Comparison of ENCODE assay signal across 8 cellular contexts in the genomic region with DNA sequence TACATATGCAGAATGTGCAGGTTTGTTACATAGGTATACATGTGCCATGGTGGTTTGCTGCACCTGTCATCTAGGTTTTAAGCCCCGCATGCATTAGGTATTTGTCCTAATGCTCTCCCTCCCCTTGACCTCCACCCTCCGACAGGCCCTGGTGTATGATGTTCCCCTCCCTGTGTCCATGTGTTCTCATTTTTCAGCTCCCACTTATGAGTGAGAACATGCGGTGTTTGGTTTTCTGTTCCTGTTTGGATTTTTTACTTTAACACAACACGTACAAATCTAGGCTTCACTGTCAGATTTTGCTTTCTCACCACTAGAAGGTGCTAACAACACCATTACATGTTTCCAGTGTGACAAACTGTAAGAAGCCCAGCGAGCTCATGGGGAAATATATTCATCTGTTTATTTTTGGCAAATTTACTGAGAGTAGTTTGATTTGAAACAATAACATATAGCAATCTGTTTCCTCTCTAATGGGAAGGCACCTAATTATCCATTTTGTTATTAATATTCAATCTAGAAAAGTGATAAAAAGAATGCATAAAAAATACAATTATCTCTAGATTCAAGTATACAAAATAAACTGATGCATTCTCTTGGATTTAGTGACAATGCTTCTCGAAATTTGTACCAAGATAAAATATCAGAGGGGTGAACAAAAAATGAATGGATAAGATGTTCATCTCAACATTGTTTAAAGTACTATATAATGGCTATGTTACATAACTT. TPM values are rescaled to one million over a fixed set of nuclear protein-coding genes. Genes with fewer than 3 reads are reported as not detected.
A peak's percentile ranks its signal among the peaks of the same experiment; 100 is the strongest.
DNase-seq lines count a peak whose midpoint lies in the region; ATAC-seq, FAIRE-seq and TF ChIP-seq lines count a peak whose summit lies in the region.

No MANE protein-coding gene starts in this region.

- dilution Hi-C loops in keratinocyte (cut with MboI; ENCODE audit: extremely low pct_ligation_motif_present, low sequenced_read_pairs), result no loop called here

- peak; percentile 50 for FAIRE-seq in astrocyte (lab: Jason Lieb, UNC)
- no peak for FAIRE-seq in keratinocyte (lab: Jason Lieb, UNC)

- H3K9ac ChIP-seq in astrocyte (ENCODE audit: low read length) (no peak overlapping the region), keratinocyte (ENCODE audit: control insufficient read depth, extremely low read depth, insufficient read depth, low read length) (no peak overlapping the region)

- H3K79me2 ChIP-seq in astrocyte (ENCODE audit: insufficient read depth, low read length), result no peaks in the 10 kb centered on the region
- no peaks in the 10 kb centered on the region for H3K79me2 ChIP-seq in keratinocyte (ENCODE audit: control insufficient read depth, insufficient read depth, low read length)

- H3K36me3 ChIP-seq in astrocyte (ENCODE audit: insufficient read depth, low read length) (no peaks in the 10 kb centered on the region), keratinocyte (ENCODE audit: control insufficient read depth in 2 of 2, extremely low read depth in 1 of 2, insufficient read depth in 2 of 2, low read length in 2 of 2) (no peaks in the 10 kb centered on the region)

- H2AFZ ChIP-seq in astrocyte (ENCODE audit: low read depth, low read length), result no peak overlapping the region
- H2AFZ ChIP-seq in keratinocyte (ENCODE audit: control insufficient read depth, low read length), result no peak overlapping the region

- peak overlapping the region; percentile 68 for H3K27ac Mint-ChIP-seq in CD4-positive, alpha-beta T cell
- H3K27ac Mint-ChIP-seq in astrocyte (ENCODE audit: unreplicated experiment), result no peak overlapping the region
- peak overlapping the region; percentile 4 for H3K27ac Mint-ChIP-seq in type B pancreatic cell

- peak; percentile 92 for TF ChIP-seq CTCF in CD4-positive, alpha-beta T cell (IDR thresholded peaks at IDR 0.05)
- TF ChIP-seq CTCF in astrocyte (IDR thresholded peaks at IDR 0.05; ENCODE audit: insufficient read depth, low read depth, low read length) (peak; percentile 75), keratinocyte (optimal IDR thresholded peaks at IDR 0.05 in 1 of 3, IDR thresholded peaks at IDR 0.05 in 1 of 3, conservative IDR thresholded peaks at IDR 0.05 in 1 of 3; ENCODE audit: extremely low read depth in 1 of 3, insufficient read depth in 2 of 3, low read length in 3 of 3) (peak; percentile 46 to 73 (median 63)), type B pancreatic cell (conservative IDR thresholded peaks at IDR 0.05) (peak; percentile 78)

- POLR2A ChIA-PET in CD4-positive, alpha-beta T cell (lab: Charles Lee), result interaction anchor here (0.7 to 9.4 kb wide), 14 partner anchors 12 to 319 kb away, joined by 3 to 156 read pairs (median 4); a partner anchor contains a TSS

- intact Hi-C loops in CD4-positive, alpha-beta T cell (cut with DNase I, micrococcal nuclease), result loop anchor here in 1 of 2 experiments (1.0 to 2.0 kb wide), 2 partner anchors 23 to 53 kb away; a partner anchor contains a TSS

- DNase-seq in CD4-positive, alpha-beta T cell, result peak in 1 of 10 experiments; percentile 8
- DNase-seq in NCI-H460 (ENCODE audit: extremely low read depth, low read depth) (peak; percentile 40), astrocyte (ENCODE audit: low read depth) (no peak), keratinocyte (ENCODE audit: low read depth, low spot score) (no peak), type B pancreatic cell (ENCODE audit: extremely low spot score, unreplicated experiment) (no peak)
- no peak for DNase-seq in activated CD4-positive, alpha-beta T cell treated with anti-CD3 and anti-CD28 coated beads for 1 hour

- H3K4me2 ChIP-seq in astrocyte (ENCODE audit: low read length) (peak overlapping the region; percentile 28), keratinocyte (ENCODE audit: control insufficient read depth, extremely low read depth, insufficient read depth, low read depth, low read length) (peak overlapping the region; percentile 40)

- peak overlapping the region; percentile 82 for H3K4me3 Mint-ChIP-seq in CD4-positive, alpha-beta T cell
- peak overlapping the region; percentile 4 for H3K4me3 Mint-ChIP-seq in astrocyte (ENCODE audit: unreplicated experiment)
- H3K4me3 Mint-ChIP-seq in type B pancreatic cell, result no peak overlapping the region

- H3K4me3 ChIP-seq in astrocyte (ENCODE audit: insufficient read depth, low read depth, low read length) (no peak overlapping the region), keratinocyte (ENCODE audit: control insufficient read depth in 2 of 3, extremely low read depth in 1 of 3, insufficient read depth in 2 of 3, low read depth in 1 of 3, low read length in 3 of 3) (no peak overlapping the region)

- H3K27me3 Mint-ChIP-seq in CD4-positive, alpha-beta T cell, result no peaks in the 10 kb centered on the region
- H3K27me3 Mint-ChIP-seq in astrocyte (ENCODE audit: low read depth, unreplicated experiment), result no peaks in the 10 kb centered on the region
- no peaks in the 10 kb centered on the region for H3K27me3 Mint-ChIP-seq in type B pancreatic cell

- CTCF ChIA-PET in CD4-positive, alpha-beta T cell (lab: Charles Lee), result interaction anchor here (0.6 to 4.3 kb wide), 28 partner anchors 10 to 372 kb away, joined by 3 to 185 read pairs (median 4); a partner anchor contains a TSS

- no peaks in the 10 kb centered on the region for H3K9me3 ChIP-seq in CD4-positive, alpha-beta T cell (ENCODE audit: control insufficient read depth, low read length)
- H3K9me3 ChIP-seq in astrocyte (ENCODE audit: insufficient read depth, low read depth, low read length), result no peaks in the 10 kb centered on the region
- no peaks in the 10 kb centered on the region for H3K9me3 ChIP-seq in keratinocyte (ENCODE audit: control insufficient read depth, low read depth, low read length)

- no peaks in the 10 kb centered on the region for H3K27me3 ChIP-seq in CD4-positive, alpha-beta T cell (ENCODE audit: control insufficient read depth, insufficient read depth, low read length)
- H3K27me3 ChIP-seq in astrocyte (ENCODE audit: insufficient read depth, low read length) (no peaks in the 10 kb centered on the region), keratinocyte (ENCODE audit: control insufficient read depth, extremely low read depth, insufficient read depth, low read length) (no peaks in the 10 kb centered on the region)

- H3K4me1 Mint-ChIP-seq in CD4-positive, alpha-beta T cell (ENCODE audit: low read depth), result peaks cover 36% of the 10 kb centered on the region
- peaks cover 9% of the 10 kb centered on the region for H3K4me1 Mint-ChIP-seq in astrocyte (ENCODE audit: low read depth, unreplicated experiment)
- H3K4me1 Mint-ChIP-seq in type B pancreatic cell (ENCODE audit: unreplicated experiment), result peaks cover 4% of the 10 kb centered on the region

- no peaks in the 10 kb centered on the region for H3K9me1 ChIP-seq in keratinocyte (ENCODE audit: control insufficient read depth, extremely low read depth, insufficient read depth, low read length)

- peaks cover 6% of the 10 kb centered on the region for H3K4me1 ChIP-seq in astrocyte (ENCODE audit: insufficient read depth, low read length)
- H3K4me1 ChIP-seq in keratinocyte (ENCODE audit: control insufficient read depth, extremely low read depth, insufficient read depth, low read length), result peaks cover 4% of the 10 kb centered on the region

- H3K9me3 Mint-ChIP-seq in CD4-positive, alpha-beta T cell, result no peaks in the 10 kb centered on the region
- no peaks in the 10 kb centered on the region for H3K9me3 Mint-ChIP-seq in astrocyte (ENCODE audit: unreplicated experiment)
- H3K9me3 Mint-ChIP-seq in type B pancreatic cell, result no peaks in the 10 kb centered on the region

- ATAC-seq in CD4-positive, alpha-beta T cell (ENCODE audit: poor library complexity), result peak; percentile 99
- ATAC-seq in GM18517 (IDR thresholded peaks at IDR 0.05; ENCODE audit: unreplicated experiment) (peak; percentile 96), HG02884 (IDR thresholded peaks at IDR 0.05; ENCODE audit: unreplicated experiment) (peak; percentile 86)

- H4K20me1 ChIP-seq in astrocyte (ENCODE audit: insufficient read depth, low read length), result no peaks in the 10 kb centered on the region
- H4K20me1 ChIP-seq in keratinocyte (ENCODE audit: control insufficient read depth, extremely low read depth, insufficient read depth, low read length), result no peaks in the 10 kb centered on the region

- no peak overlapping the region for H3K27ac ChIP-seq in CD4-positive, alpha-beta T cell (ENCODE audit: low read depth, low read length)
- H3K27ac ChIP-seq in astrocyte (ENCODE audit: low read depth, low read length), result no peak overlapping the region
- no peak overlapping the region for H3K27ac ChIP-seq in keratinocyte (ENCODE audit: control insufficient read depth, insufficient read depth, low read length)

- no peaks in the 10 kb centered on the region for H3K36me3 Mint-ChIP-seq in CD4-positive, alpha-beta T cell (ENCODE audit: low read depth)
- H3K36me3 Mint-ChIP-seq in astrocyte (ENCODE audit: low read depth, unreplicated experiment) (no peaks in the 10 kb centered on the region), type B pancreatic cell (no peaks in the 10 kb centered on the region)

RNA-seq across cellular contexts. Expression of a gene that starts 23.2 kb away (rescaled TPM):
- 100 to 1,000 TPM; 115 to 124 TPM for total RNA-seq in CD4-positive, alpha-beta T cell
- 1.6 and 2.0 TPM in 2 replicates for total RNA-seq in NCI-H460 (2014; rRNA removed; shearing (Covaris generic))
- polyA plus RNA-seq in NCI-H460 (2014; cell fraction: nucleus; rRNA removed), result 0.17 and 2.1 TPM in 2 replicates
- total RNA-seq in astrocyte (2.2 and 2.6 TPM in 2 replicates), type B pancreatic cell (ENCODE audit: low replicate concordance) (2.3 and 2.8 TPM in 2 replicates)
- polyA plus RNA-seq in keratinocyte, result 1.1 to 2.1 TPM (median 1.4 TPM) in 3 replicates
- polyA plus RNA-seq in keratinocyte (2011; ENCODE audit: low read depth), result 3.8 TPM
- polyA plus RNA-seq in keratinocyte (2011; cell fraction: cytosol; rRNA removed), result 0.73 and 1.7 TPM in 2 replicates
- 1.4 and 1.6 TPM in 2 replicates for polyA plus RNA-seq in keratinocyte (2011; cell fraction: nucleus; rRNA removed)
- polyA plus RNA-seq in keratinocyte (2012; ENCODE audit: low replicate concordance), result 1.3 and 1.8 TPM in 2 replicates
- polyA minus RNA-seq in keratinocyte, result 0.92 to 2.1 TPM in 2 of 3 replicates, not detected in the other
- 2.3 TPM for polyA minus RNA-seq in keratinocyte (2011; cell fraction: cytosol; rRNA and poly(A)+ RNA removed)
- 1.9 and 2.6 TPM in 2 replicates for polyA minus RNA-seq in keratinocyte (2011; cell fraction: nucleus; rRNA and poly(A)+ RNA removed)

RNA-seq across cellular contexts. Expression of a gene that starts 53.0 kb away (rescaled TPM):
- total RNA-seq in CD4-positive, alpha-beta T cell, result 100 to 1,000 TPM; 107 to 109 TPM
- 51.9 and 54.7 TPM in 2 replicates for total RNA-seq in NCI-H460 (2014; rRNA removed; shearing (Covaris generic))
- 43.2 and 62.6 TPM in 2 replicates for polyA plus RNA-seq in NCI-H460 (2014; cell fraction: nucleus; rRNA removed)
- total RNA-seq in astrocyte, result 69.9 and 72.0 TPM in 2 replicates
- polyA plus RNA-seq in keratinocyte, result 31.0 to 53.8 TPM (median 53.3 TPM) in 3 replicates
- polyA plus RNA-seq in keratinocyte (2011; ENCODE audit: low read depth), result 59.2 TPM
- 21.1 and 53.3 TPM in 2 replicates for polyA plus RNA-seq in keratinocyte (2011; cell fraction: cytosol; rRNA removed)
- polyA plus RNA-seq in keratinocyte (2011; cell fraction: nucleus; rRNA removed), result 61.2 and 65.7 TPM in 2 replicates
- polyA plus RNA-seq in keratinocyte (2012; ENCODE audit: low replicate concordance), result 28.1 and 30.6 TPM in 2 replicates
- polyA minus RNA-seq in keratinocyte, result 17.5 to 60.7 TPM (median 48.5 TPM) in 3 replicates
- polyA minus RNA-seq in keratinocyte (2011; cell fraction: cytosol; rRNA and poly(A)+ RNA removed), result 27.0 TPM
- polyA minus RNA-seq in keratinocyte (2011; cell fraction: nucleus; rRNA and poly(A)+ RNA removed), result 41.0 and 70.8 TPM in 2 replicates
- 43.4 and 46.9 TPM in 2 replicates for total RNA-seq in type B pancreatic cell (ENCODE audit: low replicate concordance)

Comparison
In these comparisons a context has a peak if more than half of its experiments do, and no peak if none do; other contexts are left out.
1. RNA of a gene that starts 23.2 kb away (total RNA-seq): 115 to 124 TPM in CD4-positive, alpha-beta T cell; 2.2 to 2.6 TPM in astrocyte, 2.3 to 2.8 TPM in type B pancreatic cell and 1.6 to 2.0 TPM in NCI-H460; every median in the first group is over 10 times any median in the second.
2. Peak in every context shown above with its lines, with median percentiles within 50 percentile points of each other: ATAC-seq and CTCF ChIP-seq.